ENCODE assay signal across 17 cellular contexts in the genomic region with DNA sequence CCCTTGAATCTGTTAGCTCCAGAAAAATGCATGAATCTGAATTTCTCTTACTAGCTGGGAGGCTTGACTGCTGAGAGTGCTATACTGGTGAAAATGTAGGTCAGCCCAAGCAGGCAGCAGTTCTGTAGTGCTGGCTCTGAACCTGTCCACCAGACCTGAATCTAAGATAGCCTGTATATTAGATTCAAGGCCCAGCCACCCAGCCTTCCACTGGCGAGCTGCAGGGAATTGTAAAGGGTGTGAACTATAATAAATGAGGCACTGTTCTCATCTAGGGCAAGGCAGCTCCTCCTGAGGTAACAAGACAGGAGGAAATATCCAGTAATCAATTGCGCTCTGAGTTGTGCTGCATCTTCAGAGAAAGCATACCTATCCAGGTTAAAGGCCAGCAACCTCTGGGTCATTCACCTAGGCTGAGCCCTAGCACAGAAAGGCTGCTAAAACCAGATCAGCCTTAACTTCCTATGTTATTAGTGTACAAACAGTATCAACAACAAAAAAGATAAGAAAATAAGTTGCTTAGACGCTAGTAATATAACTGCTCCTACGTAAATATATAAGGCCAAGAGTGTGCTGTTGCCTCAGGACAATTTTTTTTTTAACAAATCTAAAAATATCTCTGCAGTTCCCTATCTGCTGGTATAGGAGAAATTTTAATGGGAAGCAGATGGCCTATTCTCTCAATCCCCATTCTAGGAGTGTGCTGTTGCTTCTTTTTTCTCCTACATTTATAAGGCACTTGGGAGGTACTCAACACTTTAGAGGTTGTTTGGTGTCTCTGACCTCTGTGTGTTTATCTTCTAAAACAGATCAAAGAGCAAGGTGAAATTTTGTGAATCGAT.
DNase-seq lines count a peak whose midpoint lies in the region; ATAC-seq and TF ChIP-seq lines count a peak whose summit lies in the region.
"Had no signal": no experiment of that assay in that cellular context is flagged by ENCODE, and none has a peak within 500 bp of the region (broad histone marks: within the 10 kb centered on the region; RNA-seq: fewer than 3 reads in every experiment).

No MANE protein-coding gene starts in this region.

- no peaks in the 10 kb centered on the region for H3K9me3 Mint-ChIP-seq in natural killer cell
- H3K9me3 Mint-ChIP-seq: activated naive CD8-positive, alpha-beta T cell treated with anti-CD3 and anti-CD28 coated beads, Interleukin-2, amount 10 ng/mL, durations not matched to agents 7 days and 5 days; memory B cell had no signal

- peak in 1 of 2 experiments; percentile 73; a peak in 2 of 4 replicates for TF ChIP-seq EP300 in SK-N-SH (IDR thresholded peaks at IDR 0.05; ENCODE audit: borderline replicate concordance in 1 of 2, low read depth in 1 of 2, low read length in 1 of 2)

- no peaks in the 10 kb centered on the region for H3K4me1 ChIP-seq in GM23248 (ENCODE audit: insufficient read depth)
- peaks cover 0 to 19% of the 10 kb centered on the region in 2 experiments; a peak in 3 of 4 replicates for H3K4me1 ChIP-seq in SK-N-SH (ENCODE audit: control insufficient read depth in 1 of 2, insufficient read depth in 2 of 2, low read depth in 1 of 2, low read length in 1 of 2)
- H3K4me1 ChIP-seq in lower lobe of right lung, result no peaks in the 10 kb centered on the region

- H3K27ac Mint-ChIP-seq in natural killer cell, result no peak overlapping the region
- H3K27ac Mint-ChIP-seq: activated naive CD8-positive, alpha-beta T cell treated with anti-CD3 and anti-CD28 coated beads, Interleukin-2, amount 10 ng/mL, durations not matched to agents 7 days and 5 days; memory B cell had no signal

- H3K79me2 ChIP-seq in GM23248 (ENCODE audit: insufficient read depth), result peaks cover 5% of the 10 kb centered on the region; the same call in 1 of the 2 replicates
- H3K79me2 ChIP-seq in SK-N-SH (ENCODE audit: insufficient read depth), result 0 out of 2 replicates have a peak, but pooled peaks cover 3% of the 10 kb centered on the region

- H2AFZ ChIP-seq in GM23248 (no peak overlapping the region), SK-N-SH (ENCODE audit: low read depth) (no peak overlapping the region)

- 0 out of 2 replicates have a peak, but pooled peaks have one; percentile 9 for TF ChIP-seq RAD21 in SK-N-SH (IDR thresholded peaks at IDR 0.05; ENCODE audit: low read length)

- H3K9ac ChIP-seq in GM23248 (no peak overlapping the region), SK-N-SH (no peak overlapping the region)

- H3K4me3 ChIP-seq in GM23248, result no peak overlapping the region
- H3K4me3 ChIP-seq in SK-N-SH (ENCODE audit: low read depth in 2 of 2, low read length in 1 of 2), result no peak overlapping the region
- no peak overlapping the region for H3K4me3 ChIP-seq in foreskin fibroblast (ENCODE audit: low read depth in 1 of 2, low read length in 2 of 2)
- no peak overlapping the region for H3K4me3 ChIP-seq in lower lobe of right lung
- H3K4me3 ChIP-seq: GM12878, thyroid gland had no signal

- H3K9me2 ChIP-seq in GM23248 (ENCODE audit: insufficient read depth) (no peaks in the 10 kb centered on the region), SK-N-SH (no peaks in the 10 kb centered on the region)

- no peak overlapping the region for H3K4me3 Mint-ChIP-seq in natural killer cell
- H3K4me3 Mint-ChIP-seq: activated naive CD8-positive, alpha-beta T cell treated with anti-CD3 and anti-CD28 coated beads, Interleukin-2, amount 10 ng/mL, durations not matched to agents 7 days and 5 days; memory B cell had no signal

- H4K20me1 ChIP-seq in GM23248 (ENCODE audit: insufficient read depth) (no peaks in the 10 kb centered on the region), SK-N-SH (ENCODE audit: insufficient read depth) (no peaks in the 10 kb centered on the region)

- H3K9me3 ChIP-seq in GM23248 (ENCODE audit: low read depth) (no peaks in the 10 kb centered on the region), SK-N-SH (no peaks in the 10 kb centered on the region), lower lobe of right lung (no peaks in the 10 kb centered on the region)
- H3K9me3 ChIP-seq: neutrophil, thyroid gland had no signal

- H3K36me3 Mint-ChIP-seq in natural killer cell, result no peaks in the 10 kb centered on the region
- H3K36me3 Mint-ChIP-seq: activated naive CD8-positive, alpha-beta T cell treated with anti-CD3 and anti-CD28 coated beads, Interleukin-2, amount 10 ng/mL, durations not matched to agents 7 days and 5 days had no signal

- H3K27me3 ChIP-seq in GM23248 (replicated peaks; ENCODE audit: insufficient read depth), result no peaks in the 10 kb centered on the region
- H3K27me3 ChIP-seq in SK-N-SH (ENCODE audit: insufficient read depth), result no peaks in the 10 kb centered on the region
- H3K27me3 ChIP-seq in lower lobe of right lung (ENCODE audit: low read depth), result no peaks in the 10 kb centered on the region
- H3K27me3 ChIP-seq: neutrophil, thyroid gland had no signal

- H3F3A ChIP-seq in GM23248 (ENCODE audit: insufficient read depth) (no peaks in the 10 kb centered on the region), SK-N-SH (replicated peaks; ENCODE audit: insufficient read depth) (peaks cover 14% of the 10 kb centered on the region)

- intact Hi-C loops in natural killer cell (cut with micrococcal nuclease) (no loop called here), lower lobe of right lung (cut with DNase I) (no loop called here)

- ATAC-seq in natural killer cell (no peak), GM19397 (IDR thresholded peaks at IDR 0.05; ENCODE audit: unreplicated experiment) (no peak), lower lobe of right lung (no peak)
- ATAC-seq: GM12878 had no signal

- no peaks in the 10 kb centered on the region for H3K27me3 Mint-ChIP-seq in natural killer cell (ENCODE audit: low read depth in 2 of 2)
- H3K27me3 Mint-ChIP-seq: activated naive CD8-positive, alpha-beta T cell treated with anti-CD3 and anti-CD28 coated beads, Interleukin-2, amount 10 ng/mL, durations not matched to agents 7 days and 5 days; memory B cell had no signal

- H3K27ac ChIP-seq in GM23248 (no peak overlapping the region), SK-N-SH (ENCODE audit: low read depth in 2 of 2, low read length in 1 of 2) (peak overlapping the region; percentile 38 to 90; a peak in 3 of 4 replicates), lower lobe of right lung (no peak overlapping the region)
- H3K27ac ChIP-seq: neutrophil, thyroid gland had no signal

- CTCF ChIA-PET in SK-N-SH (lab: Yijun Ruan, JAX), result interaction anchor here (0.7 to 1.8 kb wide), 5 partner anchors 10 to 222 kb away, joined by 3 to 5 read pairs (median 3); no protein-coding TSS in a partner anchor

- WGBS in GM23248 (ENCODE audit: low coverage in 1 of 2, low lambda C conversion rate in 2 of 2, missing lambda C conversion rate in 2 of 2), 2 experiments, result 70 to 71% methylated on average over 5 of the region's 5 CpGs
- 66% methylated on average over 5 of the region's 5 CpGs for WGBS in SK-N-SH (ENCODE audit: low lambda C conversion rate)

- peaks cover 0 to 4% of the 10 kb centered on the region in 2 donors for H3K4me1 Mint-ChIP-seq in natural killer cell
- H3K4me1 Mint-ChIP-seq: activated naive CD8-positive, alpha-beta T cell treated with anti-CD3 and anti-CD28 coated beads, Interleukin-2, amount 10 ng/mL, durations not matched to agents 7 days and 5 days; memory B cell had no signal

- in situ Hi-C loops in GM23248 (cut with MboI), result no loop called here

- H3K36me3 ChIP-seq in GM23248 (ENCODE audit: low read depth), result no peaks in the 10 kb centered on the region
- H3K36me3 ChIP-seq in SK-N-SH (replicated peaks in 1 of 2; ENCODE audit: control insufficient read depth in 1 of 2, insufficient read depth in 2 of 2, low read length in 1 of 2), result no peaks in the 10 kb centered on the region
- H3K36me3 ChIP-seq in lower lobe of right lung, result no peaks in the 10 kb centered on the region
- H3K36me3 ChIP-seq: neutrophil, thyroid gland had no signal

- H3K4me2 ChIP-seq in GM23248 (ENCODE audit: unreplicated experiment), result no peak overlapping the region
- H3K4me2 ChIP-seq in SK-N-SH, result no peak overlapping the region

- POLR2A ChIA-PET in SK-N-SH (lab: Yijun Ruan, JAX), result interaction anchor here (0.7 kb wide), 1 partner anchor 131 kb away, joined by 3 read pairs; no protein-coding TSS in a partner anchor

- TF ChIP-seq CTCF in SK-N-SH (IDR thresholded peaks at IDR 0.05), result no peak
- no peak for TF ChIP-seq CTCF in foreskin fibroblast (IDR thresholded peaks at IDR 0.05; ENCODE audit: low read depth, low read length)
- TF ChIP-seq CTCF in natural killer cell (IDR thresholded peaks at IDR 0.05), result no peak
- TF ChIP-seq CTCF in lower lobe of right lung (IDR thresholded peaks at IDR 0.05), result no peak

- DNase-seq in GM23248 (peak; percentile 15), SK-N-SH (peak; percentile 61), foreskin fibroblast (peak; percentile 13 to 53), retina (peak; percentile 23), natural killer cell (no peak), lower lobe of right lung (no peak)
- DNase-seq: activated naive CD8-positive, alpha-beta T cell treated with anti-CD3 and anti-CD28 coated beads, Interleukin-2, amount 10 ng/mL, durations not matched to agents 7 days and 5 days; activated T-cell treated with anti-CD3 and anti-CD28 coated beads, Interleukin-2, amount 50 U/mL, for 48 hours; central memory CD4-positive, alpha-beta T cell; KBM-7; NCI-H1105; NCI-H345; thyroid gland had no signal

TF ChIP-seq in SK-N-SH, 30 proteins besides CTCF, POLR2A, EP300 and RAD21:
- peak; percentile 67; the same call in 1 of the 2 replicates for TF ChIP-seq MEF2A (IDR thresholded peaks at IDR 0.05; ENCODE audit: borderline replicate concordance, low read depth)
- TF ChIP-seq GABPA (IDR thresholded peaks at IDR 0.05; ENCODE audit: low read depth), result no peak
- TF ChIP-seq GATA2 (CRISPR knock-in tag; IDR thresholded peaks at IDR 0.05), result peak; percentile 55; the same call in 1 of the 2 replicates
- peak; percentile 86 for TF ChIP-seq TCF12 (IDR thresholded peaks at IDR 0.05)
- TF ChIP-seq CHD2 (IDR thresholded peaks at IDR 0.05; ENCODE audit: low read length, partially characterized antibody), result peak; percentile 56
- TF ChIP-seq SMC3 (IDR thresholded peaks at IDR 0.05; ENCODE audit: low read depth, low read length), result no peak
- peak; percentile 58; the same call in 1 of the 2 replicates for TF ChIP-seq RFX5 (IDR thresholded peaks at IDR 0.05; ENCODE audit: low read length)
- TF ChIP-seq RCOR1 (IDR thresholded peaks at IDR 0.05; ENCODE audit: low read length), result peak; percentile 73
- TF ChIP-seq USF2 (IDR thresholded peaks at IDR 0.05; ENCODE audit: borderline replicate concordance, low read depth, low read length), result no peak
TF ChIP-seq in SK-N-SH: peak in this region for 6.

Comparison
In these comparisons a context has a peak if more than half of its experiments do, and no peak if none do; other contexts are left out.
1. DNase-seq: peak in GM23248 (single experiment), SK-N-SH (single experiment), foreskin fibroblast (2 of 2) and retina (single experiment); none in natural killer cell (single experiment) and lower lobe of right lung (single experiment).
2. H3K27ac ChIP-seq: peak in SK-N-SH (2 of 2); none in GM23248 (single experiment) and lower lobe of right lung (single experiment).